6 cellular contexts compared by ENCODE assay signal in the genomic region with DNA sequence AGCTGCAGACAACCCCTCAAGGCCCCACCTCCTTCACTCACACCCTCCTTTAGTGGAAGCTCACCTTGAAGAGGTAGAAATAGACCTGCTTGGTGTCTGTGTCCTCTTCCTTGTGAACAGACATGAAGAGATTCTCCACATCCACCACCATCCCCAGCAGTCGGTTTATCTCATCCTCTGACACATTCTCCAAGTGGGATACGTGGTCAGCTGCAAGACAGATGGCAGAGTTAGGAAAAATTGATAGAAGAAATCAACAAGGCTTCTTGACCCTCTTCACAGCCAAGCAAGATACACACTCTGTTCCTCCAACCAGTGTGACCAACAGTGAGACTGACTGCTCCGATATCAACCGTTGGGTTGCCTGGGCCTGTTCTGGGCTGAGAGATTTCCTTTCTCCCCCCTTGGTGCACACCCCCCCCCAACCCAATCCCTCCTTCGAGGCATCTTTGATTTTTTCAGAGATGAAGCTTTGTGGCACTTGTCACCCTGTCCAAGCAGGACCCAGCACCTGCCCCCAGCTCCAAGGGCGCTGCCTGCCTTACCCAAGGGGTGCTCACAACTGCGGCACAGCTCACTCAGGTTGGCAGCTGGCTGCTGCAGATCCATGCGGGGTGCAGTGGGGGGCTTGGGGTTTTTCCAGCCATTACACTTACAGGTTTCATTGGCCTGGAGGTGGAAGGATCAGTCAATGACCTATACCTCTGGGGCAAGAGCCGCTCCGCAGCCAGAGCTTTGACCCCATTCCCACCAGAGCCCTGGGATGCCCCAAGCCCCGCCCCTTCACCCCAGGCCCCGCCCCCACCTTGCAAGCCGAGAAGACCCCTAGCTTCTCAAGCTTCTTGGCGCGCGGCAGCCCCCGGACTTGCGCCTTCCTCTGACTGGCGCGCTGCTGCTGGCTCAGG. TPM values are rescaled to one million over a fixed set of nuclear protein-coding genes. Genes with fewer than 3 reads are reported as not detected.
DNase-seq lines count a peak whose midpoint lies in the region; ATAC-seq and TF ChIP-seq lines count a peak whose summit lies in the region.

No MANE protein-coding gene starts in this region.

- TF ChIP-seq CTCF in GM13976 (IDR thresholded peaks at IDR 0.05; ENCODE audit: borderline replicate concordance, control extremely low read depth, extremely low read depth, insufficient read depth, missing control alignments), result no peak
- no peak for TF ChIP-seq CTCF in vagina (IDR thresholded peaks at IDR 0.05)

- H3K27me3 ChIP-seq in iPS-18a (ENCODE audit: control insufficient read depth, insufficient read depth, low read length) (no peaks in the 10 kb centered on the region), vagina (no peaks in the 10 kb centered on the region)

- H3K36me3 ChIP-seq in iPS-18a (ENCODE audit: control insufficient read depth, low read depth, low read length) (peaks cover 7% of the 10 kb centered on the region), vagina (peaks cover 0 to 18% of the 10 kb centered on the region in 2 donors)

- in situ Hi-C loops in GM13976 (cut with MboI; ENCODE audit: low sequenced_read_pairs, unreplicated experiment), result no loop called here

- H3K4me3 ChIP-seq in iPS-18a (ENCODE audit: low read length) (peak overlapping the region; percentile 54), vagina (peak overlapping the region; percentile 86 to 96)

- peak overlapping the region; percentile 81 for H3K9ac ChIP-seq in iPS-18a (ENCODE audit: low read length)

- intact Hi-C loops in vagina (cut with DNase I), result no loop called here
- intact Hi-C loops in sciatic nerve (cut with DNase I), result no loop called here

- H3K4me1 ChIP-seq in iPS-18a (ENCODE audit: control insufficient read depth, low read depth, low read length), result peaks cover 9% of the 10 kb centered on the region
- H3K4me1 ChIP-seq in vagina, result peaks cover 35% of the 10 kb centered on the region

- ATAC-seq in SK-N-SH treated with all-trans-retinoic acid at 6 μM for 48 hours (peak; percentile 44), HG03045 (IDR thresholded peaks at IDR 0.05; ENCODE audit: unreplicated experiment) (no peak), sciatic nerve (no peak)

- TF ChIP-seq POLR2A in vagina (IDR thresholded peaks at IDR 0.05), result no peak

- DNase-seq in GM13976 (ENCODE audit: low spot score) (peak; percentile 69), vagina (ENCODE audit: extremely low spot score in 2 of 2) (no peak), sciatic nerve (ENCODE audit: low spot score) (no peak)

- H3K27ac ChIP-seq in iPS-18a (ENCODE audit: low read length) (no peak overlapping the region), vagina (peak overlapping the region; percentile 70)

- no peaks in the 10 kb centered on the region for H3K9me3 ChIP-seq in iPS-18a (ENCODE audit: control insufficient read depth, low read depth, low read length)
- H3K9me3 ChIP-seq in vagina, result no peaks in the 10 kb centered on the region

TF ChIP-seq in SK-N-SH treated with all-trans-retinoic acid at 6 μM for 48 hours, 23 proteins besides CTCF, POLR2A, EP300 and RAD21:
- TF ChIP-seq ZC3H10 (CRISPR knock-in tag; IDR thresholded peaks at IDR 0.05) (no peak), TOX (CRISPR knock-in tag; IDR thresholded peaks at IDR 0.05; ENCODE audit: borderline replicate concordance) (no peak)
TF ChIP-seq in SK-N-SH treated with all-trans-retinoic acid at 6 μM for 48 hours: peak in this region for 0.

RNA-seq across cellular contexts. Expression of a gene that starts 0.8 kb away (rescaled TPM):
- total RNA-seq in vagina, result 63.1 TPM
- 58.0 TPM for total RNA-seq in sciatic nerve

RNA-seq across cellular contexts. Expression of a gene that starts 2.2 kb away (rescaled TPM):
- total RNA-seq in vagina (1.2 TPM), sciatic nerve (not detected)

RNA-seq across cellular contexts. Expression of a gene that starts 7.9 kb away (rescaled TPM):
- total RNA-seq in vagina (8.1 TPM), sciatic nerve (24.8 TPM)

RNA-seq across cellular contexts. Expression of a gene that starts 22.1 kb away (rescaled TPM):
- total RNA-seq in vagina (0.49 TPM), sciatic nerve (3.0 TPM)

RNA-seq across cellular contexts. Expression of a gene that starts 34.4 kb away (rescaled TPM):
- total RNA-seq in vagina, result 111 TPM
- total RNA-seq in sciatic nerve, result 96.1 TPM
